9 cellular contexts compared by ENCODE assay signal in the genomic region with DNA sequence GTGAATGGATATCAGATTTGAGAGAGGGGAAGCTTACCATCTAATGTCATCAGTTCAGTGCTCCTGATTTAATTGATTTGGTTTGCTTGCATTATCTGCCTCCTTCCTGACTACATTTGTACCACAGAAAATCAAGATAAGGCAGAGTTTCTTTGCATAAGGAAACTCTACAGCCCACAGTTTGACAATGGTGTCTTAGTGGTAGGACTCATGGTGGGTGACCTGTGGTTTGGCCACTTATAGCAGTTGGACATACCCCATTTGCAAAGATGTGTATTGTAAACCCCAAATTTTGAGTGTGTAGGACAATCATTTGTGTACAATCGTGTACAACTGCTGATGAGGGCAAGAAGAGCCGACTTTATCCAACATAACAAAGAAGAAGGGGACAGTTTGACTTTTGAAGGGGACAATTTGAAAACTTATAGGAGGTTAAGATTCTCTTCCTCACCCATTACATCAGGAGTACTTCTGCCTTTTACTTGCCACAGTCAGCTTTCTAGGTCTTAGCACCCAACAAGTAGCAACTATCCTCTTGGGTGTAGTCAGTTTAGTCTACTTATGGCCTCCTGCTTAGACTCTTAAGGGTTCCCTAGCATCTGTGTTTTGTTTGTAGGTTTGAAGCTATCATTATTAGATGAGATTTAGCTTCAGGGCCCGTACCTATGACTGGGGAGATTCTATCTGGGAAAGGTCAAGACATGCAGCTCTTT. TPM values are rescaled to one million over a fixed set of nuclear protein-coding genes. Genes with fewer than 3 reads are reported as not detected.
A peak's percentile ranks its signal among the peaks of the same experiment; 100 is the strongest.
DNase-seq lines count a peak whose midpoint lies in the region; ATAC-seq and TF ChIP-seq lines count a peak whose summit lies in the region.
"Had no signal": no experiment of that assay in that cellular context is flagged by ENCODE, and none has a peak within 500 bp of the region (broad histone marks: within the 10 kb centered on the region; RNA-seq: fewer than 3 reads in every experiment).

No MANE protein-coding gene starts in this region.

- DNase-seq in HCT116 (ENCODE audit: low read depth, low spot score) (no peak), fibroblast of the aortic adventitia (ENCODE audit: low read depth) (no peak), ovary (no peak), WTC11 (ENCODE audit: low spot score) (no peak)
- DNase-seq: MM.1S; stimulated activated CD8-positive, alpha-beta memory T cell treated with anti-CD3 and anti-CD28 coated beads, Interleukin-4, amount 100 ng/mL, for 48 hours had no signal

- peaks cover 69% of the 10 kb centered on the region for H3K36me3 Mint-ChIP-seq in stimulated activated naive CD8-positive, alpha-beta T cell treated with anti-CD3 and anti-CD28 coated beads, Interleukin-15, Interleukin-2, amounts not matched to agents 100 ng/mL and 50 ng/mL, for 24 hours (ENCODE audit: low read depth)
- H3K36me3 Mint-ChIP-seq in WTC11: 0 out of 2 replicates have a peak, but pooled peaks cover 1% of the 10 kb centered on the region

- TF ChIP-seq CTCF in HCT116 (IDR thresholded peaks at IDR 0.05 in 2 of 3, conservative IDR thresholded peaks at IDR 0.05 in 1 of 3; ENCODE audit: borderline replicate concordance in 1 of 3, insufficient read depth in 1 of 3, low read depth in 2 of 3, low read length in 2 of 3) (no peak), SU-DHL-6 (IDR thresholded peaks at IDR 0.05; ENCODE audit: insufficient read depth, low read length, poor library complexity, severe bottlenecking) (no peak), fibroblast of the aortic adventitia (IDR thresholded peaks at IDR 0.05; ENCODE audit: insufficient read depth, low read length) (no peak), ovary (IDR thresholded peaks at IDR 0.05) (no peak), WTC11 (IDR thresholded peaks at IDR 0.05) (no peak)

- peaks cover 82% of the 10 kb centered on the region for H3K4me1 Mint-ChIP-seq in stimulated activated naive CD8-positive, alpha-beta T cell treated with anti-CD3 and anti-CD28 coated beads, Interleukin-15, Interleukin-2, amounts not matched to agents 100 ng/mL and 50 ng/mL, for 24 hours (ENCODE audit: low read depth)
- H3K4me1 Mint-ChIP-seq in WTC11: peaks cover 69% of the 10 kb centered on the region

- H3K4me3 ChIP-seq in HCT116 (replicated peaks in 1 of 2; ENCODE audit: low read depth in 1 of 2, low read length in 2 of 2): peak overlapping the region in 1 of 2 experiments; percentile 60; a peak in 1 of 4 replicates
- H3K4me3 ChIP-seq in SU-DHL-6 (ENCODE audit: insufficient read depth, low read length, poor library complexity, severe bottlenecking): no peak overlapping the region
- peak overlapping the region; percentile 10 for H3K4me3 ChIP-seq in fibroblast of the aortic adventitia (ENCODE audit: low read depth, low read length)
- no peak overlapping the region for H3K4me3 ChIP-seq in ovary

- WGBS in ovary, 3 donors: 60 to 80% (median 61%) methylated on average over 3 of the region's 3 CpGs

- H3K79me2 ChIP-seq in HCT116 (ENCODE audit: insufficient read depth, low read length) (peaks cover 100% of the 10 kb centered on the region), SU-DHL-6 (ENCODE audit: insufficient read depth, low read length) (peaks cover 99% of the 10 kb centered on the region)

- peaks cover 90 to 95% of the 10 kb centered on the region in 2 experiments for H3K4me1 ChIP-seq in HCT116 (ENCODE audit: control insufficient read depth in 1 of 2, insufficient read depth in 2 of 2, low read length in 2 of 2)
- peaks cover 2% of the 10 kb centered on the region for H3K4me1 ChIP-seq in ovary (ENCODE audit: insufficient read depth)

- peaks cover 13% of the 10 kb centered on the region for H4K20me1 ChIP-seq in HCT116 (ENCODE audit: insufficient read depth)
- peaks cover 47% of the 10 kb centered on the region for H4K20me1 ChIP-seq in SU-DHL-6 (ENCODE audit: low read depth, low read length)

- no peak overlapping the region for H2AFZ ChIP-seq in HCT116 (ENCODE audit: low read depth, low read length, poor library complexity, severe bottlenecking)
- H2AFZ ChIP-seq in SU-DHL-6 (ENCODE audit: low read depth, low read length, severe bottlenecking): no peak overlapping the region

- peak overlapping the region; percentile 90; the same call in 1 of the 2 replicates for H3K9ac ChIP-seq in HCT116 (ENCODE audit: low read length)
- no peak overlapping the region for H3K9ac ChIP-seq in SU-DHL-6 (ENCODE audit: low read length)

- H3K27ac ChIP-seq in HCT116 (ENCODE audit: low read depth, low read length) (peak overlapping the region; percentile 79), SU-DHL-6 (ENCODE audit: low read depth, low read length) (peak overlapping the region; percentile 23; the same call in 1 of the 2 replicates), ovary (no peak overlapping the region)

- no peaks in the 10 kb centered on the region for H3K9me3 Mint-ChIP-seq in stimulated activated naive CD8-positive, alpha-beta T cell treated with anti-CD3 and anti-CD28 coated beads, Interleukin-15, Interleukin-2, amounts not matched to agents 100 ng/mL and 50 ng/mL, for 24 hours
- H3K9me3 Mint-ChIP-seq in WTC11: no peaks in the 10 kb centered on the region

- H3K36me3 ChIP-seq in HCT116 (ENCODE audit: control insufficient read depth in 1 of 2, insufficient read depth in 2 of 2, low read length in 2 of 2): peaks cover under 1 to 8% of the 10 kb centered on the region in 2 experiments; a peak in 1 of 4 replicates
- 0 out of 2 replicates have a peak, but pooled peaks cover 5% of the 10 kb centered on the region for H3K36me3 ChIP-seq in SU-DHL-6 (ENCODE audit: low read length)
- H3K36me3 ChIP-seq in ovary: no peaks in the 10 kb centered on the region

- no peak for TF ChIP-seq POLR2A in HCT116 (IDR thresholded peaks at IDR 0.05; ENCODE audit: borderline replicate concordance, extremely low read depth, insufficient read depth, insufficient read length)
- TF ChIP-seq POLR2A in ovary (IDR thresholded peaks at IDR 0.05): no peak

- TF ChIP-seq EP300 in ovary (IDR thresholded peaks at IDR 0.05): no peak

- ATAC-seq in HCT116 (no peak), HG03457 (IDR thresholded peaks at IDR 0.05; ENCODE audit: unreplicated experiment) (no peak), WTC11 (no peak)

- H3K4me3 Mint-ChIP-seq in stimulated activated naive CD8-positive, alpha-beta T cell treated with anti-CD3 and anti-CD28 coated beads, Interleukin-15, Interleukin-2, amounts not matched to agents 100 ng/mL and 50 ng/mL, for 24 hours: peak overlapping the region; percentile 96
- no peak overlapping the region for H3K4me3 Mint-ChIP-seq in WTC11

- H3K27me3 ChIP-seq in HCT116 (ENCODE audit: insufficient read depth, low read length): no peaks in the 10 kb centered on the region
- H3K27me3 ChIP-seq in SU-DHL-6 (ENCODE audit: low read length): no peaks in the 10 kb centered on the region
- H3K27me3 ChIP-seq in ovary: no peaks in the 10 kb centered on the region

- RAD21 ChIA-PET in HCT116 (lab: Charles Lee; ENCODE audit: low non-redundant PET in 1 of 2, low total read pairs in 2 of 2, uncharacterized antibody in 2 of 2, unreplicated experiment in 2 of 2): interaction anchor here in 1 of 2 experiments (0.9 kb wide), 1 partner anchor 291 kb away, joined by 4 read pairs; no protein-coding TSS in a partner anchor

- intact Hi-C loops in HCT116 (cut with micrococcal nuclease): loop anchor here (5.0 kb wide), 1 partner anchor 290 kb away; no protein-coding TSS in a partner anchor
- intact Hi-C loops in ovary (cut with DNase I): no loop called here

- no peak for TF ChIP-seq RAD21 in HCT116 (IDR thresholded peaks at IDR 0.05; ENCODE audit: low read depth)

- H3K27ac Mint-ChIP-seq in stimulated activated naive CD8-positive, alpha-beta T cell treated with anti-CD3 and anti-CD28 coated beads, Interleukin-15, Interleukin-2, amounts not matched to agents 100 ng/mL and 50 ng/mL, for 24 hours: peak overlapping the region; percentile 98
- no peak overlapping the region for H3K27ac Mint-ChIP-seq in WTC11

- H3K4me2 ChIP-seq in HCT116 (ENCODE audit: low read length) (peak overlapping the region; percentile 85), SU-DHL-6 (ENCODE audit: low read depth, low read length, poor library complexity, severe bottlenecking) (peak overlapping the region; percentile 81)

- no peaks in the 10 kb centered on the region for H3K27me3 Mint-ChIP-seq in stimulated activated naive CD8-positive, alpha-beta T cell treated with anti-CD3 and anti-CD28 coated beads, Interleukin-15, Interleukin-2, amounts not matched to agents 100 ng/mL and 50 ng/mL, for 24 hours
- H3K27me3 Mint-ChIP-seq in WTC11 (ENCODE audit: low read depth): no peaks in the 10 kb centered on the region

- H3K9me3 ChIP-seq in HCT116 (ENCODE audit: control insufficient read depth in 1 of 2, insufficient read depth in 1 of 2, low read depth in 1 of 2, low read length in 2 of 2) (no peaks in the 10 kb centered on the region), SU-DHL-6 (ENCODE audit: insufficient read depth, low read length) (no peaks in the 10 kb centered on the region), ovary (no peaks in the 10 kb centered on the region)

- H3F3A ChIP-seq in SU-DHL-6 (ENCODE audit: insufficient read depth): peaks cover 18% of the 10 kb centered on the region

- POLR2A ChIA-PET in HCT116 (lab: Charles Lee): no interaction called here
- POLR2A ChIA-PET in WTC11 (lab: Charles Lee): no interaction called here

- H3K9me2 ChIP-seq in HCT116 (ENCODE audit: insufficient read depth) (no peaks in the 10 kb centered on the region), SU-DHL-6 (replicated peaks; ENCODE audit: insufficient read depth, low read length) (no peaks in the 10 kb centered on the region)

- no TSS peak for BruUV-seq in HCT116 (replicated peaks; lab: Mats Ljungman, UMichigan)

- CTCF ChIA-PET in HCT116 (lab: Charles Lee) (no interaction called here), WTC11 (lab: Charles Lee) (interaction anchor here (0.6 to 0.7 kb wide), 2 partner anchors 334 to 366 kb away, joined by 3 to 4 read pairs; no protein-coding TSS in a partner anchor)

TF ChIP-seq in HCT116, 20 proteins besides CTCF, POLR2A, EP300 and RAD21 (continues in another document):
- TF ChIP-seq ELF1 (IDR thresholded peaks at IDR 0.05; ENCODE audit: borderline replicate concordance, low read depth): no peak
- TF ChIP-seq EZH2phosphoT487 (IDR thresholded peaks at IDR 0.05; ENCODE audit: borderline replicate concordance): no peak
- TF ChIP-seq EZH2 (IDR thresholded peaks at IDR 0.05): no peak

TF ChIP-seq in WTC11, 78 proteins besides CTCF, POLR2A, EP300 and RAD21 (continues in another document):
- TF ChIP-seq ZNF232 (CRISPR knock-in tag; IDR thresholded peaks at IDR 0.05): no peak
- TF ChIP-seq CREB1 (CRISPR knock-in tag; IDR thresholded peaks at IDR 0.05): no peak
- no peak for TF ChIP-seq NR2C2 (CRISPR knock-in tag; IDR thresholded peaks at IDR 0.05)
- no peak for TF ChIP-seq RORB (CRISPR knock-in tag; IDR thresholded peaks at IDR 0.05)

RNA-seq across cellular contexts. Expression of gene TGFBR2, which starts 6.2 kb away (rescaled TPM):
- total RNA-seq in HCT116 (2021; ENCODE audit: unreplicated experiment): 22.5 TPM
- polyA plus RNA-seq in HCT116 (2012): 8.1 and 8.9 TPM in 2 replicates
- total RNA-seq in fibroblast of the aortic adventitia (ENCODE audit: low replicate concordance): 119 and 393 TPM in 2 replicates
- 10 to 100 TPM; 26.8 to 62.8 (median 53.8) TPM for total RNA-seq in ovary
- polyA plus RNA-seq in ovary: 100 to 1,000 TPM in 1 of 2 donors, 10 to 100 TPM in 1; 39.4 to 158 TPM
- total RNA-seq in WTC11 (2021): 6.7 to 9.6 TPM (median 7.7 TPM) in 3 replicates

Comparison
In these comparisons a context has a peak if more than half of its experiments do, and no peak if none do; other contexts are left out.
1. H3K27ac ChIP-seq: peak in HCT116 (single experiment) and SU-DHL-6 (single experiment); none in ovary (0 of 2).